10 cellular contexts compared by ENCODE assay signal in genomic region chr4:27024807-27025206, GRCh38.
"Had no signal": no experiment of that assay in that cellular context is flagged by ENCODE, and none has a peak within 500 bp of the region (broad histone marks: within the 10 kb centered on the region; RNA-seq: fewer than 3 reads in every experiment).

No MANE protein-coding gene starts in this region.

- H3K9me3 ChIP-seq: body of pancreas, left ventricle myocardium inferior had no signal

- H3K27me3 ChIP-seq: body of pancreas had no signal

- H3K27ac ChIP-seq: body of pancreas, left ventricle myocardium inferior had no signal

- ATAC-seq: body of pancreas had no signal

- H3K27me3 Mint-ChIP-seq: activated naive CD4-positive, alpha-beta T cell treated with anti-CD3 and anti-CD28 coated beads, Interleukin-2, amount 50 U/mL, for 24 hours; type B pancreatic cell had no signal

- H3K4me3 Mint-ChIP-seq: activated naive CD4-positive, alpha-beta T cell treated with anti-CD3 and anti-CD28 coated beads, Interleukin-2, amount 50 U/mL, for 24 hours; dendritic cell treated with granulocyte-macrophage colony-stimulating factor and Interleukin-4, amounts not matched to agents 40 ng/mL and 50 ng/mL, for 4 days; type B pancreatic cell had no signal

- H3K9me3 Mint-ChIP-seq: activated naive CD4-positive, alpha-beta T cell treated with anti-CD3 and anti-CD28 coated beads, Interleukin-2, amount 50 U/mL, for 24 hours; dendritic cell treated with granulocyte-macrophage colony-stimulating factor and Interleukin-4, amounts not matched to agents 40 ng/mL and 50 ng/mL, for 4 days; type B pancreatic cell had no signal

- H3K4me1 ChIP-seq: body of pancreas, left ventricle myocardium inferior had no signal

- H3K27ac Mint-ChIP-seq: activated naive CD4-positive, alpha-beta T cell treated with anti-CD3 and anti-CD28 coated beads, Interleukin-2, amount 50 U/mL, for 24 hours; dendritic cell treated with granulocyte-macrophage colony-stimulating factor and Interleukin-4, amounts not matched to agents 40 ng/mL and 50 ng/mL, for 4 days; type B pancreatic cell had no signal

- H3K4me3 ChIP-seq: body of pancreas, left ventricle myocardium inferior had no signal

- DNase-seq: activated CD4-positive, CD25-positive, alpha-beta regulatory T cell; activated T-cell treated with anti-CD3 and anti-CD28 coated beads, Interleukin-2, amount 50 U/mL, for 1 hour; body of pancreas; islet precursor cell; left ventricle myocardium inferior; small intestine; T-helper 2 cell had no signal
